2 cellular contexts compared by ENCODE assay signal in genomic region chr2:160576054-160576499, GRCh38.
TF ChIP-seq lines count a peak whose summit lies in the region.

No MANE protein-coding gene starts in this region.

TF ChIP-seq in IMR-90, 13 proteins besides CTCF, POLR2A, EP300 and RAD21:
- TF ChIP-seq ELK1 (IDR thresholded peaks at IDR 0.05; ENCODE audit: borderline replicate concordance, low read depth, low read length) (no peak), MXI1 (IDR thresholded peaks at IDR 0.05; ENCODE audit: borderline replicate concordance, low read depth, low read length) (no peak), SMC3 (IDR thresholded peaks at IDR 0.05; ENCODE audit: low read depth, low read length) (no peak), USF2 (IDR thresholded peaks at IDR 0.05; ENCODE audit: low read depth, low read length) (no peak), BHLHE40 (IDR thresholded peaks at IDR 0.05; ENCODE audit: low read depth, low read length) (no peak), CEBPB (IDR thresholded peaks at IDR 0.05; ENCODE audit: low read depth, low read length) (no peak), MAZ (IDR thresholded peaks at IDR 0.05; ENCODE audit: borderline replicate concordance, low read depth, low read length) (no peak), RCOR1 (IDR thresholded peaks at IDR 0.05; ENCODE audit: insufficient replicate concordance, low read length) (no peak), MAFK (IDR thresholded peaks at IDR 0.05; ENCODE audit: low read depth, low read length) (no peak)

TF ChIP-seq in endothelial cell of umbilical vein, 7 proteins besides CTCF, POLR2A, EP300 and RAD21 (continued from another document):
- no peak for TF ChIP-seq EZH2 (IDR thresholded peaks at IDR 0.05; ENCODE audit: borderline replicate concordance, low read depth, low read length, severe bottlenecking)
- no peak for TF ChIP-seq MYC (IDR thresholded peaks at IDR 0.05; ENCODE audit: low read depth, low read length)
- no peak for TF ChIP-seq JUN (IDR thresholded peaks at IDR 0.05; ENCODE audit: borderline replicate concordance, insufficient read depth, insufficient read length, low read depth)
- no peak for TF ChIP-seq POLR2AphosphoS5 (IDR thresholded peaks at IDR 0.05; ENCODE audit: insufficient read depth, low read depth, low read length)
